ENCODE assay signal across 23 cellular contexts in the genomic region with DNA sequence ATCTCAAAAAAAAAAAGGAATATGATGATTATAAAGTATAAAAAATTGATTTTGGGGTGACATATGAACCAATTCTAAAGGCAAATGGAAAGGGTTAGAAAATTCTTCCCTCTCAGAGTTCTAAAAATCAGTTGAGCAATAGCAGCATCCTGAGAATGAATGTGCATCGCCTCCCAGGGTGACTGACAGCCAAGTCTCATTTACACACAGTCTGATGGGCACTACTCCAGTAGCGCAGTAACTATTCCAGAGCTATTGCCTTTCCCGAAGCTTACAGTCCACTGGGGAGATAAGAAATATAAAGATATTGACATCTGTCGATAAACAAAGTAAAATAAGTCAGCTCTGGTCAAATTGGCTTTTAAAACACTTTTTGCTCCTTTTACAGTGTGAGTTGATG. TPM values are rescaled to one million over a fixed set of nuclear protein-coding genes. Genes with fewer than 3 reads are reported as not detected.
DNase-seq lines count a peak whose midpoint lies in the region; ATAC-seq, FAIRE-seq and TF ChIP-seq lines count a peak whose summit lies in the region.
"Had no signal": no experiment of that assay in that cellular context is flagged by ENCODE, and none has a peak within 500 bp of the region (broad histone marks: within the 10 kb centered on the region; RNA-seq: fewer than 3 reads in every experiment).

No MANE protein-coding gene starts in this region.

- no peak for TF ChIP-seq POLR2A in GM12892 (IDR thresholded peaks at IDR 0.05; ENCODE audit: low read depth, low read length)

- no peak for ATAC-seq in left lobe of liver
- ATAC-seq: K562; stimulated activated naive B cell treated with anti-CD40 and anti-IgM and Interleukin-4, amounts not matched to agents 10 μg/mL and 1 μg/mL and 100 μg/mL, for 72 hours had no signal

- no peak overlapping the region for H3K27ac Mint-ChIP-seq in MCF 10A (ENCODE audit: low read depth, unreplicated experiment)
- H3K27ac Mint-ChIP-seq: stimulated activated naive B cell treated with anti-CD40 and anti-IgM and Interleukin-4, amounts not matched to agents 10 μg/mL and 1 μg/mL and 100 μg/mL, for 72 hours had no signal

- BruUV-seq in MCF 10A (replicated peaks; lab: Mats Ljungman, UMichigan) = no TSS peak
- no TSS peak for BruUV-seq in mammary epithelial cell (replicated peaks; lab: Mats Ljungman, UMichigan)

- in situ Hi-C loops in mammary epithelial cell (cut with MboI; ENCODE audit: low sequenced_read_pairs in 2 of 2) = no loop called here

- H3K27ac ChIP-seq in mammary epithelial cell (ENCODE audit: insufficient read depth, low read depth, low read length) (no peak overlapping the region), DOHH2 (ENCODE audit: low read depth, low read length) (peak overlapping the region; percentile 94), SU-DHL-6 (ENCODE audit: low read depth, low read length) (0 out of 2 replicates have a peak overlapping the region, but pooled peaks have one; percentile 1), neutrophil (peak overlapping the region; percentile 98)
- H3K27ac ChIP-seq: dorsolateral prefrontal cortex, uterus had no signal

- no peak for FAIRE-seq in GM12892 (lab: Jason Lieb, UNC)
- FAIRE-seq: endothelial cell of umbilical vein, K562, small intestine had no signal

- H3K4me1 Mint-ChIP-seq in MCF 10A (ENCODE audit: insufficient read depth, unreplicated experiment) = peaks cover 27% of the 10 kb centered on the region

- CTCF ChIA-PET in MCF 10A (lab: Yijun Ruan, JAX) (interaction anchor here (0.7 kb wide), 1 partner anchor 17 kb away, joined by 3 read pairs; no protein-coding TSS in a partner anchor), mammary epithelial cell (lab: Charles Lee; ENCODE audit: low non-redundant PET) (no interaction called here)

- WGBS in mammary epithelial cell (ENCODE audit: low coverage, missing lambda C conversion rate) = 91% methylated on average over 4 of the region's 4 CpGs

- no peak overlapping the region for H3K4me2 ChIP-seq in mammary epithelial cell (ENCODE audit: insufficient read depth, low read depth, low read length)
- peak overlapping the region; percentile 77 for H3K4me2 ChIP-seq in DOHH2 (ENCODE audit: low read length)
- H3K4me2 ChIP-seq in SU-DHL-6 (ENCODE audit: low read depth, low read length, poor library complexity, severe bottlenecking) = no peak overlapping the region

- H3K4me3 Mint-ChIP-seq in MCF 10A (ENCODE audit: unreplicated experiment) = no peak overlapping the region
- H3K4me3 Mint-ChIP-seq: stimulated activated naive B cell treated with anti-CD40 and anti-IgM and Interleukin-4, amounts not matched to agents 10 μg/mL and 1 μg/mL and 100 μg/mL, for 72 hours had no signal

- dilution Hi-C loops in mammary epithelial cell (cut with HindIII; ENCODE audit: low sequenced_read_pairs) = no loop called here

- peaks cover 4% of the 10 kb centered on the region for H3K27me3 ChIP-seq in mammary epithelial cell (ENCODE audit: insufficient read depth, low read length)
- H3K27me3 ChIP-seq in DOHH2 (ENCODE audit: control insufficient read depth, low read length) = no peaks in the 10 kb centered on the region
- H3K27me3 ChIP-seq in SU-DHL-6 (ENCODE audit: low read length) = no peaks in the 10 kb centered on the region
- no peaks in the 10 kb centered on the region for H3K27me3 ChIP-seq in neutrophil
- no peaks in the 10 kb centered on the region for H3K27me3 ChIP-seq in MG63
- H3K27me3 ChIP-seq: dorsolateral prefrontal cortex, uterus had no signal

- H3K79me2 ChIP-seq in mammary epithelial cell (ENCODE audit: insufficient read depth, low read length) (no peaks in the 10 kb centered on the region), DOHH2 (ENCODE audit: control insufficient read depth, low read length) (no peaks in the 10 kb centered on the region), SU-DHL-6 (ENCODE audit: insufficient read depth, low read length) (no peaks in the 10 kb centered on the region)

- no peaks in the 10 kb centered on the region for H4K20me1 ChIP-seq in mammary epithelial cell (ENCODE audit: insufficient read depth, low read length)
- no peaks in the 10 kb centered on the region for H4K20me1 ChIP-seq in DOHH2 (ENCODE audit: control insufficient read depth, insufficient read depth, low read depth, low read length)
- no peaks in the 10 kb centered on the region for H4K20me1 ChIP-seq in SU-DHL-6 (ENCODE audit: low read depth, low read length)

- DNase-seq in MCF 10A (ENCODE audit: unreplicated experiment) (peak; percentile 47), mammary epithelial cell (no peak), left lobe of liver (ENCODE audit: low spot score) (no peak), MG63 (no peak), GM12892 (ENCODE audit: insufficient read length) (no peak)
- DNase-seq: activated CD4-positive, alpha-beta T cell treated with anti-CD3 and anti-CD28 coated beads, Interleukin-2, amount 50 U/mL, for 48 hours; activated T-cell treated with anti-CD3 and anti-CD28 coated beads for 4 hours; aorta; dorsolateral prefrontal cortex; NCI-H1092 treated with DMSO at 0.1 percent for 48 hours; NCI-H2029; NCI-H345; NCI-H82; nucleus accumbens; SIG-M5; small intestine; stimulated activated naive B cell treated with anti-CD40 and anti-IgM and Interleukin-4, amounts not matched to agents 10 μg/mL and 1 μg/mL and 100 μg/mL, for 72 hours; uterus had no signal

- TF ChIP-seq CTCF in MCF 10A (IDR thresholded peaks at IDR 0.05; ENCODE audit: unreplicated experiment) (no peak), mammary epithelial cell (conservative IDR thresholded peaks at IDR 0.05 in 1 of 2, IDR thresholded peaks at IDR 0.05 in 1 of 2; ENCODE audit: extremely low read depth in 1 of 2, insufficient read depth in 1 of 2, low read depth in 1 of 2, low read length in 2 of 2) (no peak), DOHH2 (IDR thresholded peaks at IDR 0.05; ENCODE audit: low read depth, low read length, poor library complexity, severe bottlenecking) (no peak), SU-DHL-6 (IDR thresholded peaks at IDR 0.05; ENCODE audit: insufficient read depth, low read length, poor library complexity, severe bottlenecking) (no peak), neutrophil (IDR thresholded peaks at IDR 0.05) (no peak)

- intact Hi-C loops in MCF 10A (cut with micrococcal nuclease) = loop anchor here (5.0 kb wide), 1 partner anchor 83 kb away; no protein-coding TSS in a partner anchor
- intact Hi-C loops in mammary epithelial cell (cut with micrococcal nuclease) = loop anchor here (5.0 kb wide), 1 partner anchor 63 kb away; no protein-coding TSS in a partner anchor

- H3K9me3 Mint-ChIP-seq in MCF 10A (ENCODE audit: unreplicated experiment) = peaks cover 7% of the 10 kb centered on the region

- no peaks in the 10 kb centered on the region for H3K36me3 Mint-ChIP-seq in MCF 10A (ENCODE audit: insufficient read depth, unreplicated experiment)
- H3K36me3 Mint-ChIP-seq: stimulated activated naive B cell treated with anti-CD40 and anti-IgM and Interleukin-4, amounts not matched to agents 10 μg/mL and 1 μg/mL and 100 μg/mL, for 72 hours had no signal

- POLR2A ChIA-PET in MCF 10A (lab: Yijun Ruan, JAX) = interaction anchor here (0.6 to 0.7 kb wide), 2 partner anchors 10 to 619 kb away, joined by 3 read pairs; no protein-coding TSS in a partner anchor

- peaks cover 53% of the 10 kb centered on the region for H3F3A ChIP-seq in DOHH2 (ENCODE audit: control insufficient read depth, insufficient read depth)
- peaks cover 40% of the 10 kb centered on the region for H3F3A ChIP-seq in SU-DHL-6 (ENCODE audit: insufficient read depth)

- H3K9me3 ChIP-seq in mammary epithelial cell (replicated peaks; ENCODE audit: insufficient read depth, low read length) (no peaks in the 10 kb centered on the region), DOHH2 (ENCODE audit: control insufficient read depth, insufficient read depth, low read length) (peaks cover 3% of the 10 kb centered on the region; the same call in 1 of the 2 replicates), SU-DHL-6 (ENCODE audit: insufficient read depth, low read length) (no peaks in the 10 kb centered on the region), neutrophil (no peaks in the 10 kb centered on the region), MG63 (no peaks in the 10 kb centered on the region)
- H3K9me3 ChIP-seq: uterus had no signal

- H2AFZ ChIP-seq in mammary epithelial cell (ENCODE audit: low read depth, low read length) (no peak overlapping the region), SU-DHL-6 (ENCODE audit: low read depth, low read length, severe bottlenecking) (no peak overlapping the region)

- H3K9ac ChIP-seq in mammary epithelial cell (ENCODE audit: insufficient read depth, low read length) = no peak overlapping the region
- H3K9ac ChIP-seq in SU-DHL-6 (ENCODE audit: low read length) = no peak overlapping the region

- H3K9me2 ChIP-seq in DOHH2 (replicated peaks; ENCODE audit: control insufficient read depth, low read length) = no peaks in the 10 kb centered on the region
- no peaks in the 10 kb centered on the region for H3K9me2 ChIP-seq in SU-DHL-6 (replicated peaks; ENCODE audit: insufficient read depth, low read length)

- H3K36me3 ChIP-seq in mammary epithelial cell (ENCODE audit: insufficient read depth, low read length) (no peaks in the 10 kb centered on the region), DOHH2 (ENCODE audit: control insufficient read depth, low read length) (peaks cover 8% of the 10 kb centered on the region; the same call in 1 of the 2 replicates), SU-DHL-6 (ENCODE audit: low read length) (no peaks in the 10 kb centered on the region), neutrophil (no peaks in the 10 kb centered on the region), MG63 (no peaks in the 10 kb centered on the region)
- H3K36me3 ChIP-seq: uterus had no signal

- no peak overlapping the region for H3K4me3 ChIP-seq in mammary epithelial cell (replicated peaks in 1 of 3; ENCODE audit: insufficient read depth in 1 of 3, low read depth in 2 of 3, low read length in 3 of 3)
- H3K4me3 ChIP-seq in DOHH2 (ENCODE audit: low read length) = no peak overlapping the region
- no peak overlapping the region for H3K4me3 ChIP-seq in SU-DHL-6 (ENCODE audit: insufficient read depth, low read length, poor library complexity, severe bottlenecking)
- H3K4me3 ChIP-seq in neutrophil (ENCODE audit: low read depth in 1 of 2, low read length in 1 of 2) = peak overlapping the region in 1 of 2 experiments; percentile 45
- H3K4me3 ChIP-seq in MG63 = no peak overlapping the region
- H3K4me3 ChIP-seq: dorsolateral prefrontal cortex, K562, uterus had no signal

- H3K4me1 ChIP-seq in mammary epithelial cell (ENCODE audit: insufficient read depth, low read length) (peaks cover 13% of the 10 kb centered on the region), DOHH2 (ENCODE audit: control insufficient read depth, low read length) (peaks cover 97% of the 10 kb centered on the region), neutrophil (ENCODE audit: control insufficient read depth in 1 of 2, insufficient read depth in 1 of 2, low read depth in 1 of 2, low read length in 1 of 2) (peaks cover 87 to 90% of the 10 kb centered on the region in 2 experiments)
- H3K4me1 ChIP-seq: uterus had no signal

- peaks cover 15% of the 10 kb centered on the region for H3K27me3 Mint-ChIP-seq in MCF 10A (ENCODE audit: insufficient read depth, unreplicated experiment)
- H3K27me3 Mint-ChIP-seq: stimulated activated naive B cell treated with anti-CD40 and anti-IgM and Interleukin-4, amounts not matched to agents 10 μg/mL and 1 μg/mL and 100 μg/mL, for 72 hours had no signal

RNA-seq across cellular contexts. Expression of gene SORL1, which starts 32.3 kb away (rescaled TPM):
- 5.9 and 6.2 TPM in 2 replicates for total RNA-seq in MCF 10A (2022)
- total RNA-seq in mammary epithelial cell = 10 to 100 TPM; 17.5 to 84.3 TPM
- polyA plus RNA-seq in mammary epithelial cell = 57.2 TPM
- polyA minus RNA-seq in mammary epithelial cell = 210 TPM
- 133 TPM for total RNA-seq in left lobe of liver
- total RNA-seq in MG63 (2014; rRNA removed; shearing (Covaris generic); ENCODE audit: low replicate concordance) = 0.59 and 0.69 TPM in 2 replicates
- polyA plus RNA-seq in GM12892 (2012; ENCODE audit: missing spikeins) = 61.4 TPM
